ENCODE assay signal across 10 cellular contexts in the genomic region with DNA sequence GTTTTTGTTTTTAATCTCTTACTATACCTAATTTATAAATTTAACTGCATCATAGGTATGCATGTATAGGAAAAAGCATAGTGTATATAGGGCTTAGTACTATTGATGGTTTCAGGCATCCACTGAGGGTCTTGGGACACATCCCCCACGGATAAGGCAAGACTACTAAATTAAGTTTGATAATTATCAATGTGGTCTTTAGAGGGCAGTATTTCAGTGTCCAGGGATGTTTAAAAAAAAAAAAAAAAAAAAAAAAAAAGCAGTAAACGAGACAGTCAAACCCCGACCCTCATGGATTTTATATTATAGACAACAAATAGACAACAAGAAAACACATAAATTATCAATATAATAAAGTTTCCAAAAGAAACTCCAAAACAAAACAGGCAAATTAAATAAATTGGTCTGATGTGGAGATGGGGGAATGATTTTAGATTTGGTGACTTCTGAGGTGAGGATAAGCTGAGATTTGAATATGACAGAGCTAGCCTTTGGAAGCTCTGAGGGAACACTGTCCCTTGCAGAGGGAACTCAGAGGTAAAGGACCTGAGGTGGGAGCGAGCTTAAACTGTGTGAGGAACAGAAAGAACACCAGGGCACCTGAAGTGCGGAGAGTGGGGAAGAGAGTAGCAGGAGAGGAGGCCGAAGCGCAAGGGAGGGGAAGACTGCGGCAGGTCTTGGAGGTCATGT. TPM values are rescaled to one million over a fixed set of nuclear protein-coding genes. Genes with fewer than 3 reads are reported as not detected.
DNase-seq lines count a peak whose midpoint lies in the region; ATAC-seq and TF ChIP-seq lines count a peak whose summit lies in the region.
"Had no signal": no experiment of that assay in that cellular context is flagged by ENCODE, and none has a peak within 500 bp of the region (broad histone marks: within the 10 kb centered on the region; RNA-seq: fewer than 3 reads in every experiment).

No MANE protein-coding gene starts in this region.

- H3K4me1 ChIP-seq in iPS-20b (ENCODE audit: insufficient read depth, low read length), result peaks cover 3% of the 10 kb centered on the region; the same call in 1 of the 2 replicates

- H3K27me3 ChIP-seq in GM06990 (replicated peaks; ENCODE audit: control insufficient read depth, insufficient read depth, low read length) (no peaks in the 10 kb centered on the region), iPS-20b (ENCODE audit: insufficient read depth, low read length) (no peaks in the 10 kb centered on the region)

- H3K9me3 ChIP-seq in iPS-20b (ENCODE audit: insufficient read depth, low read depth, low read length), result no peaks in the 10 kb centered on the region

- H3K4me3 ChIP-seq in GM06990 (replicated peaks; ENCODE audit: low read depth, low read length) (no peak overlapping the region), iPS-20b (ENCODE audit: low read length) (no peak overlapping the region)

- in situ Hi-C loops in ACHN (cut with HindIII; ENCODE audit: low pct_ligation_motif_present, low pct_unique_long_range_greater_than_20kb, low sequenced_read_pairs), result no loop called here

- H3K9ac ChIP-seq in iPS-20b (ENCODE audit: low read depth, low read length), result peak overlapping the region; percentile 19; the same call in 1 of the 2 replicates

- TF ChIP-seq CTCF in GM06990 (IDR thresholded peaks at IDR 0.05; ENCODE audit: insufficient read depth, low read length, poor library complexity, severe bottlenecking), result peak; percentile 24

- ATAC-seq in GM21619 (IDR thresholded peaks at IDR 0.05; ENCODE audit: unreplicated experiment) (no peak), GM21723 (IDR thresholded peaks at IDR 0.05; ENCODE audit: unreplicated experiment) (no peak), HG02884 (IDR thresholded peaks at IDR 0.05; ENCODE audit: unreplicated experiment) (no peak)
- ATAC-seq: activated CD4-positive, CD25-positive, alpha-beta regulatory T cell treated with anti-CD3 and anti-CD28 coated beads, Interleukin-2, amount 50 U/mL, for 24 hours had no signal

- DNase-seq in ACHN (peak; percentile 58), GM06990 (ENCODE audit: extremely low read depth, insufficient read length) (no peak), SK-N-DZ (ENCODE audit: low spot score) (peak; percentile 5), NCI-H1048 (lab: John Stamatoyannopoulos, UW) (no peak)
- DNase-seq: caudate nucleus had no signal

- peak overlapping the region; percentile 25 for H3K27ac ChIP-seq in iPS-20b (ENCODE audit: low read length)

- H3K36me3 ChIP-seq in GM06990 (ENCODE audit: control insufficient read depth, insufficient read depth, low read length) (no peaks in the 10 kb centered on the region), iPS-20b (ENCODE audit: insufficient read depth, low read depth, low read length) (no peaks in the 10 kb centered on the region)

RNA-seq across cellular contexts. Expression of gene ACSM6, which starts 14.8 kb away (rescaled TPM):
- polyA plus RNA-seq in SK-N-DZ (2014; cell fraction: cytosol; rRNA removed), result not detected in 2 replicates
- polyA plus RNA-seq in SK-N-DZ (2014; cell fraction: nucleus; rRNA removed), result not detected in 2 replicates

Comparison
In these comparisons a context has a peak if more than half of its experiments do, and no peak if none do; other contexts are left out.
1. DNase-seq: peak in ACHN (single experiment) and SK-N-DZ (single experiment); none in GM06990 (single experiment) and NCI-H1048 (single experiment).